ENCODE assay signal across 19 cellular contexts in the genomic region with DNA sequence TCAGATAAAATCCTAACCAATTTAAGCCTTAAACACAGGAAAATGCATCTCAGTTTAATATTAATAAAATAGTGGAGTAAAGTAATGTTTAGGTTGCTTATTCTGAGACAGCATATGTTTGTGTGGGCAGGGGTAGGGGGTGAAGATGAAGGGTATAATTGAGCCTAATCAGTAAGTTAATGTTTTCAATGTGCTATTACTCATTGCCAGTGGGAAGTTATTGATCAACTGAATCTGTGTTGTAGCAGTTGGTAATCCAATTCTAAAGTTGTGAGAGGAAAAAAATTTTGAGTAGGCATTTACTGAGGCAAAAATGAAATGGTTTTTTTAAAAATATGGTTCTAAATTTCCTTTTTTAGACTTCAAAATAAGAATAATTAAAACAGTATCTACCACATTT. TPM values are rescaled to one million over a fixed set of nuclear protein-coding genes. Genes with fewer than 3 reads are reported as not detected.
DNase-seq lines count a peak whose midpoint lies in the region; ATAC-seq, FAIRE-seq and TF ChIP-seq lines count a peak whose summit lies in the region.
"Had no signal": no experiment of that assay in that cellular context is flagged by ENCODE, and none has a peak within 500 bp of the region (broad histone marks: within the 10 kb centered on the region; RNA-seq: fewer than 3 reads in every experiment).

No MANE protein-coding gene starts in this region.

- intact Hi-C loops in GM12878 (cut with micrococcal nuclease; ENCODE audit: unreplicated experiment) = no loop called here
- intact Hi-C loops in CD4-positive, alpha-beta T cell (cut with DNase I, micrococcal nuclease) = no loop called here
- intact Hi-C loops in dorsolateral prefrontal cortex (cut with DNase I) = no loop called here
- intact Hi-C loops in sciatic nerve (cut with DNase I) = no loop called here

- ATAC-seq in GM18909 (IDR thresholded peaks at IDR 0.05; ENCODE audit: poor library complexity, unreplicated experiment) (peak; percentile 61), GM12878 (peak; percentile 34; the same call in 2 of the 3 replicates), sciatic nerve (no peak)
- no peak for ATAC-seq in CD4-positive, alpha-beta T cell (ENCODE audit: poor library complexity)

- BruUV-seq in GM12878 (replicated peaks; lab: Mats Ljungman, UMichigan) = no TSS peak

- TF ChIP-seq CTCF in GM12878 (IDR thresholded peaks at IDR 0.05 in 2 of 3, conservative IDR thresholded peaks at IDR 0.05 in 1 of 3; ENCODE audit: control insufficient read depth in 2 of 3, extremely low read depth in 1 of 3, insufficient read depth in 1 of 3, low read depth in 3 of 3, low read length in 3 of 3) (no peak), dorsolateral prefrontal cortex (IDR thresholded peaks at IDR 0.05 in 54 of 56, conservative IDR thresholded peaks at IDR 0.05 in 2 of 56; ENCODE audit: low read depth in 1 of 56, partially characterized antibody in 56 of 56) (no peak)
- TF ChIP-seq CTCF in CD4-positive, alpha-beta T cell (IDR thresholded peaks at IDR 0.05) = no peak

- no peak overlapping the region for H3K4me3 Mint-ChIP-seq in CD4-positive, alpha-beta T cell
- H3K4me3 Mint-ChIP-seq: CD4-positive, alpha-beta memory T cell had no signal

- no peaks in the 10 kb centered on the region for H3K4me1 ChIP-seq in GM12878 (ENCODE audit: control insufficient read depth, insufficient read depth, low read length)
- H3K4me1 ChIP-seq: HAP-1 had no signal

- POLR2A ChIA-PET in GM12878 (lab: Charles Lee) = interaction anchor here (1.0 to 2.1 kb wide), 2 partner anchors 11 to 34 kb away, joined by 3 to 9 read pairs; no protein-coding TSS in a partner anchor
- POLR2A ChIA-PET in CD4-positive, alpha-beta T cell (lab: Charles Lee) = no interaction called here

- CTCF ChIA-PET in GM12878 (lab: Yijun Ruan, JAX) = interaction anchor here (1.4 to 3.6 kb wide), 8 partner anchors 11 to 166 kb away, joined by 5 to 53 read pairs (median 18); a partner anchor contains a TSS
- CTCF ChIA-PET in CD4-positive, alpha-beta T cell (lab: Charles Lee) = interaction anchor here (1.0 kb wide), 1 partner anchor 107 kb away, joined by 3 read pairs; a partner anchor contains a TSS

- H3K9me3 ChIP-seq in GM12878 (replicated peaks; ENCODE audit: control insufficient read depth, insufficient read depth, low read length) = no peaks in the 10 kb centered on the region
- no peaks in the 10 kb centered on the region for H3K9me3 ChIP-seq in CD4-positive, alpha-beta T cell (ENCODE audit: control insufficient read depth, low read length)
- H3K9me3 ChIP-seq: HAP-1 had no signal

- no peak for TF ChIP-seq EP300 in GM12878 (IDR thresholded peaks at IDR 0.05; ENCODE audit: borderline replicate concordance in 1 of 2, control insufficient read depth in 1 of 2, low read depth in 2 of 2, low read length in 2 of 2)

- H3K9ac ChIP-seq in GM12878 (ENCODE audit: control insufficient read depth, insufficient read depth, low read length) = no peak overlapping the region
- H3K9ac ChIP-seq: GM23248 had no signal

- no peak overlapping the region for H3K4me3 ChIP-seq in GM12878
- H3K4me3 ChIP-seq in dorsolateral prefrontal cortex = no peak overlapping the region
- H3K4me3 ChIP-seq: GM23248, HAP-1 had no signal

- H3K4me2 ChIP-seq in GM12878 (ENCODE audit: control insufficient read depth, insufficient read depth) = no peak overlapping the region

- RAD21 ChIA-PET in GM12878 (lab: Charles Lee; ENCODE audit: unreplicated experiment) = interaction anchor here (0.7 to 3.6 kb wide), 8 partner anchors 9 to 167 kb away, joined by 3 to 27 read pairs (median 4); a partner anchor contains a TSS

- no peaks in the 10 kb centered on the region for H3K9me3 Mint-ChIP-seq in CD4-positive, alpha-beta T cell
- H3K9me3 Mint-ChIP-seq: CD4-positive, alpha-beta memory T cell had no signal

- peaks cover 42% of the 10 kb centered on the region for H3K27me3 Mint-ChIP-seq in CD4-positive, alpha-beta T cell

- in situ Hi-C loops in GM12878 (cut with MboI) = no loop called here

- H3K36me3 ChIP-seq in GM12878 (ENCODE audit: control insufficient read depth in 2 of 2, insufficient read depth in 2 of 2, low read length in 1 of 2) = no peaks in the 10 kb centered on the region
- H3K36me3 ChIP-seq: HAP-1 had no signal

- H3K27me3 ChIP-seq in GM12878 (replicated peaks in 1 of 2; ENCODE audit: control insufficient read depth in 2 of 2, insufficient read depth in 2 of 2, low read length in 1 of 2) (no peaks in the 10 kb centered on the region), dorsolateral prefrontal cortex (no peaks in the 10 kb centered on the region)
- no peaks in the 10 kb centered on the region for H3K27me3 ChIP-seq in CD4-positive, alpha-beta T cell (ENCODE audit: control insufficient read depth, insufficient read depth, low read length)

- H4K20me1 ChIP-seq in GM12878 (ENCODE audit: control insufficient read depth, insufficient read depth) = no peaks in the 10 kb centered on the region

- DNase-seq in GM18507 (ENCODE audit: extremely low spot score, insufficient read length, low read depth) = no peak
- no peak for DNase-seq in GM12878 (ENCODE audit: low read depth, low spot score)
- DNase-seq in renal cortical epithelial cell (ENCODE audit: low read depth) = peak; percentile 36
- DNase-seq in CD4-positive, alpha-beta T cell = no peak
- no peak for DNase-seq in dorsolateral prefrontal cortex
- no peak for DNase-seq in sciatic nerve (ENCODE audit: low spot score)
- DNase-seq: AML-193; Calu3; CD4-positive, alpha-beta memory T cell; DMS79 treated with DMSO at 0.1 percent for 48 hours; GF-D8; GM23248; KG1 had no signal

- no peaks in the 10 kb centered on the region for H3K79me2 ChIP-seq in GM12878 (ENCODE audit: control insufficient read depth, insufficient read depth, low read length)

- SMC1A ChIA-PET in GM12878 (lab: Charles Lee; ENCODE audit: uncharacterized antibody, unreplicated experiment) = interaction anchor here (0.8 to 2.7 kb wide), 10 partner anchors 10 to 355 kb away, joined by 3 to 39 read pairs (median 11); a partner anchor contains a TSS

- H3K4me1 Mint-ChIP-seq in CD4-positive, alpha-beta T cell (ENCODE audit: low read depth) = no peaks in the 10 kb centered on the region
- H3K4me1 Mint-ChIP-seq: CD4-positive, alpha-beta memory T cell had no signal

- TF ChIP-seq POLR2A in GM12878 (IDR thresholded peaks at IDR 0.05; ENCODE audit: low read depth, low read length) = no peak

- no peak for TF ChIP-seq RAD21 in GM12878 (IDR thresholded peaks at IDR 0.05; ENCODE audit: insufficient read depth, low read depth, low read length)

- peak; percentile 54 for FAIRE-seq in GM18507 (lab: Jason Lieb, UNC)
- FAIRE-seq in GM12878 (lab: Jason Lieb, UNC) = no peak

- H3K27ac Mint-ChIP-seq in CD4-positive, alpha-beta T cell = no peak overlapping the region
- H3K27ac Mint-ChIP-seq: CD4-positive, alpha-beta memory T cell had no signal

- no peak overlapping the region for H2AFZ ChIP-seq in GM12878 (ENCODE audit: control insufficient read depth, low read depth, low read length)
- H2AFZ ChIP-seq: GM23248 had no signal

- no peak overlapping the region for H3K27ac ChIP-seq in GM12878 (ENCODE audit: control insufficient read depth, insufficient read depth)
- H3K27ac ChIP-seq in CD4-positive, alpha-beta T cell (ENCODE audit: low read depth, low read length) = no peak overlapping the region
- no peak overlapping the region for H3K27ac ChIP-seq in dorsolateral prefrontal cortex
- H3K27ac ChIP-seq: C4-2B, GM23248 had no signal

- no peaks in the 10 kb centered on the region for H3K36me3 Mint-ChIP-seq in CD4-positive, alpha-beta T cell (ENCODE audit: low read depth)
- H3K36me3 Mint-ChIP-seq: CD4-positive, alpha-beta memory T cell had no signal

RNA-seq across cellular contexts. Expression of a gene that starts 16.5 kb away (rescaled TPM):
- total RNA-seq in GM12878 (2013; cell fraction: nucleolus; rRNA removed) = 54.8 and 57.3 TPM in 2 replicates
- total RNA-seq in GM12878 (2014; rRNA removed) = 0.68 and 1.0 TPM in 2 replicates
- 0.45 and 0.55 TPM in 2 replicates for total RNA-seq in GM12878 (2014; rRNA removed; fragmentation: Illumina TruSeq; extraction: Trizol)
- total RNA-seq in GM12878 (2021) = 0.33 and 1.1 TPM in 2 replicates
- polyA plus RNA-seq in GM12878 (2011; ENCODE audit: low read depth) = 0.30 TPM
- polyA plus RNA-seq in GM12878 (2011; rRNA removed) = 3.1 and 7.7 TPM in 2 replicates
- polyA plus RNA-seq in GM12878 (2011; cell fraction: cytosol; rRNA removed) = 0.42 and 0.89 TPM in 2 replicates
- polyA plus RNA-seq in GM12878 (2011; cell fraction: nucleus; rRNA removed) = 6.7 and 7.8 TPM in 2 replicates
- 0.15 and 0.17 TPM in 2 replicates for polyA plus RNA-seq in GM12878 (2012)
- polyA plus RNA-seq in GM12878 (2014; fragmentation: Illumina TruSeq; extraction: Trizol) = 0.48 and 3.6 TPM in 2 replicates
- under 1 TPM in 1 of 2 experiments, not detected in 1; 0.11 TPM for polyA plus RNA-seq in GM12878 (2014; fragmentation: Nextera tagmentation; extraction: Ambion mirVana)
- polyA plus RNA-seq in GM12878 (2014; rRNA removed) = 0.47 and 1.3 TPM in 2 replicates
- polyA plus RNA-seq in GM12878 (2016; fragmentation: Nextera tagmentation; extraction: Ambion mirVana) = 1 to 10 TPM in 1 of 2 experiments, under 1 TPM in 1; 0.79 to 1.2 TPM
- polyA minus RNA-seq in GM12878 (2011; rRNA and poly(A)+ RNA removed) = 2.5 and 2.6 TPM in 2 replicates
- 1.2 and 3.0 TPM in 2 replicates for polyA minus RNA-seq in GM12878 (2011; cell fraction: cytosol; rRNA and poly(A)+ RNA removed)
- polyA minus RNA-seq in GM12878 (2011; cell fraction: nucleus; rRNA and poly(A)+ RNA removed) = 7.1 and 8.7 TPM in 2 replicates
- 0.87 and 10.3 TPM in 2 replicates for total RNA-seq in renal cortical epithelial cell
- not detected for total RNA-seq in CD4-positive, alpha-beta T cell
- total RNA-seq in dorsolateral prefrontal cortex = 10 to 100 TPM in 115 of 120 experiments, 1 to 10 TPM in 5; 7.1 to 31.7 (median 16.0) TPM
- total RNA-seq in sciatic nerve = 36.1 TPM
- polyA plus RNA-seq: CD4-positive, alpha-beta memory T cell had no signal

RNA-seq across cellular contexts. Expression of a gene that starts 49.9 kb away (rescaled TPM):
- 45.8 and 46.4 TPM in 2 replicates for total RNA-seq in GM12878 (2013; cell fraction: nucleolus; rRNA removed)
- 1.8 and 2.3 TPM in 2 replicates for total RNA-seq in GM12878 (2014; rRNA removed)
- total RNA-seq in GM12878 (2014; rRNA removed; fragmentation: Illumina TruSeq; extraction: Trizol) = 2.0 TPM in 2 replicates
- 1.5 and 2.1 TPM in 2 replicates for total RNA-seq in GM12878 (2021)
- 0.12 TPM for polyA plus RNA-seq in GM12878 (2011; ENCODE audit: low read depth)
- polyA plus RNA-seq in GM12878 (2011; rRNA removed) = 17.6 and 25.4 TPM in 2 replicates
- 5.3 and 7.0 TPM in 2 replicates for polyA plus RNA-seq in GM12878 (2011; cell fraction: cytosol; rRNA removed)
- polyA plus RNA-seq in GM12878 (2011; cell fraction: nucleus; rRNA removed) = 18.3 and 21.6 TPM in 2 replicates
- 0.14 TPM in 2 replicates for polyA plus RNA-seq in GM12878 (2012)
- 1.8 and 2.5 TPM in 2 replicates for polyA plus RNA-seq in GM12878 (2014; fragmentation: Illumina TruSeq; extraction: Trizol)
- under 1 TPM; 0.64 to 0.80 TPM for polyA plus RNA-seq in GM12878 (2014; fragmentation: Nextera tagmentation; extraction: Ambion mirVana)
- 1.3 and 1.7 TPM in 2 replicates for polyA plus RNA-seq in GM12878 (2014; rRNA removed)
- 1 to 10 TPM in 1 of 2 experiments, under 1 TPM in 1; 0.81 to 1.2 TPM for polyA plus RNA-seq in GM12878 (2016; fragmentation: Nextera tagmentation; extraction: Ambion mirVana)
- polyA minus RNA-seq in GM12878 (2011; rRNA and poly(A)+ RNA removed) = 18.4 and 20.3 TPM in 2 replicates
- 5.2 and 7.0 TPM in 2 replicates for polyA minus RNA-seq in GM12878 (2011; cell fraction: cytosol; rRNA and poly(A)+ RNA removed)
- polyA minus RNA-seq in GM12878 (2011; cell fraction: nucleus; rRNA and poly(A)+ RNA removed) = 15.4 and 20.6 TPM in 2 replicates
- 7.1 and 20.2 TPM in 2 replicates for total RNA-seq in renal cortical epithelial cell
- total RNA-seq in CD4-positive, alpha-beta T cell = not detected
- total RNA-seq in dorsolateral prefrontal cortex = 10 to 100 TPM; 15.5 to 92.8 (median 53.9) TPM
- 65.2 TPM for total RNA-seq in sciatic nerve
- polyA plus RNA-seq: CD4-positive, alpha-beta memory T cell had no signal

RNA-seq across cellular contexts. Expression of a gene that starts 59.7 kb away (rescaled TPM):
- not detected in 2 replicates for total RNA-seq in GM12878 (2013; cell fraction: nucleolus; rRNA removed)
- total RNA-seq in GM12878 (2014; rRNA removed) (not detected in 2 replicates), GM12878 (2014; rRNA removed; fragmentation: Illumina TruSeq; extraction: Trizol) (not detected in 2 replicates), GM12878 (2021) (not detected in 2 replicates), renal cortical epithelial cell (not detected in 2 replicates), dorsolateral prefrontal cortex (not detected), sciatic nerve (not detected)
- polyA plus RNA-seq in GM12878 (2011; ENCODE audit: low read depth) = not detected
- polyA plus RNA-seq in GM12878 (2011; rRNA removed) (not detected in 2 replicates), GM12878 (2014; fragmentation: Illumina TruSeq; extraction: Trizol) (not detected in 2 replicates), GM12878 (2014; fragmentation: Nextera tagmentation; extraction: Ambion mirVana) (not detected), GM12878 (2014; rRNA removed) (not detected in 2 replicates), GM12878 (2016; fragmentation: Nextera tagmentation; extraction: Ambion mirVana) (not detected)
- polyA plus RNA-seq in GM12878 (2011; cell fraction: cytosol; rRNA removed) = not detected in 2 replicates
- polyA plus RNA-seq in GM12878 (2011; cell fraction: nucleus; rRNA removed) = not detected in 2 replicates
- not detected in 2 replicates for polyA plus RNA-seq in GM12878 (2012)
- polyA minus RNA-seq in GM12878 (2011; rRNA and poly(A)+ RNA removed) = not detected in 2 replicates
- not detected in 2 replicates for polyA minus RNA-seq in GM12878 (2011; cell fraction: cytosol; rRNA and poly(A)+ RNA removed)
- not detected in 2 replicates for polyA minus RNA-seq in GM12878 (2011; cell fraction: nucleus; rRNA and poly(A)+ RNA removed)
- not detected for total RNA-seq in CD4-positive, alpha-beta T cell
- total RNA-seq: A172; Calu3; CD4-positive, alpha-beta memory T cell; GM23248; H4 had no signal
- polyA plus RNA-seq: BJ; CD4-positive, alpha-beta memory T cell had no signal

Comparison
In these comparisons a context has a peak if more than half of its experiments do, and no peak if none do; other contexts are left out.
1. ATAC-seq: peak in GM18909 (single experiment) and GM12878 (single experiment); none in CD4-positive, alpha-beta T cell (single experiment) and sciatic nerve (single experiment).